In genomic region chr21:29454179-29454578, GRCh38 we compare ENCODE assay signal across 17 cellular contexts.
DNase-seq lines count a peak whose midpoint lies in the region; ATAC-seq and TF ChIP-seq lines count a peak whose summit lies in the region.
"Had no signal": no experiment of that assay in that cellular context is flagged by ENCODE, and none has a peak within 500 bp of the region (broad histone marks: within the 10 kb centered on the region; RNA-seq: fewer than 3 reads in every experiment).

No MANE protein-coding gene starts in this region.

- no peaks in the 10 kb centered on the region for H3K9me3 ChIP-seq in CD8-positive, alpha-beta T cell (ENCODE audit: low read length)
- no peaks in the 10 kb centered on the region for H3K9me3 ChIP-seq in OCI-LY3 (ENCODE audit: insufficient read depth, low read length)
- H3K9me3 ChIP-seq: A549 had no signal

- peaks cover 5 to 8% of the 10 kb centered on the region in 2 donors for H3K36me3 Mint-ChIP-seq in activated T-cell treated with anti-CD3 and anti-CD28 coated beads, Interleukin-2, amount 50 U/mL, for 72 hours (ENCODE audit: insufficient read depth in 2 of 2)
- peaks cover 34% of the 10 kb centered on the region for H3K36me3 Mint-ChIP-seq in CD8-positive, alpha-beta T cell

- DNase-seq in activated T-cell treated with anti-CD3 and anti-CD28 coated beads, Interleukin-2, amount 50 U/mL, for 72 hours, result no peak
- DNase-seq in activated T-cell treated with anti-CD3 and anti-CD28 coated beads for 4 hours (no peak), medulla oblongata (ENCODE audit: extremely low spot score) (no peak), dermis blood vessel endothelial cell (no peak)
- DNase-seq in CD8-positive, alpha-beta T cell, result no peak
- DNase-seq: 8988T; ACHN; C1 segment of cervical spinal cord; CD8-positive, alpha-beta memory T cell; DMS53; DMS79 treated with DMSO at 0.1 percent for 48 hours; GF-D8; H9 had no signal

- no peaks in the 10 kb centered on the region for H3K27me3 ChIP-seq in CD8-positive, alpha-beta T cell (ENCODE audit: insufficient read depth, low read length)
- H3K27me3 ChIP-seq in OCI-LY3 (ENCODE audit: low read depth, low read length), result no peaks in the 10 kb centered on the region

- H3K4me2 ChIP-seq in OCI-LY3 (ENCODE audit: low read length), result peak overlapping the region; percentile 29; the same call in 1 of the 2 replicates
- H3K4me2 ChIP-seq: A549, GM23338 had no signal

- no peaks in the 10 kb centered on the region for H3K36me3 ChIP-seq in CD8-positive, alpha-beta T cell (ENCODE audit: insufficient read depth, low read length)
- peaks cover 8% of the 10 kb centered on the region for H3K36me3 ChIP-seq in OCI-LY3 (replicated peaks; ENCODE audit: low read depth, low read length)

- H3K27me3 Mint-ChIP-seq in activated T-cell treated with anti-CD3 and anti-CD28 coated beads, Interleukin-2, amount 50 U/mL, for 72 hours (ENCODE audit: low read depth), result no peaks in the 10 kb centered on the region
- no peaks in the 10 kb centered on the region for H3K27me3 Mint-ChIP-seq in CD8-positive, alpha-beta T cell (ENCODE audit: low read depth)

- ATAC-seq in activated T-cell treated with anti-CD3 and anti-CD28 coated beads, Interleukin-2, amount 50 U/mL, for 72 hours (replicated peaks in 1 of 2), result no peak
- ATAC-seq in CD8-positive, alpha-beta T cell, result no peak
- ATAC-seq: A549, GM23338, HCT116 had no signal

- H4K20me1 ChIP-seq in OCI-LY3 (ENCODE audit: insufficient read depth, low read length), result no peaks in the 10 kb centered on the region

- intact Hi-C loops in CD8-positive, alpha-beta T cell (cut with DNase I, micrococcal nuclease), result no loop called here

- no peak overlapping the region for H3K9ac ChIP-seq in OCI-LY3 (ENCODE audit: low read length)

- TF ChIP-seq CTCF in CD8-positive, alpha-beta T cell (IDR thresholded peaks at IDR 0.05), result no peak
- no peak for TF ChIP-seq CTCF in OCI-LY3 (IDR thresholded peaks at IDR 0.05; ENCODE audit: low read depth, low read length)

- peaks cover 1 to 2% of the 10 kb centered on the region in 2 donors for H3K9me3 Mint-ChIP-seq in activated T-cell treated with anti-CD3 and anti-CD28 coated beads, Interleukin-2, amount 50 U/mL, for 72 hours
- peaks cover 6% of the 10 kb centered on the region for H3K9me3 Mint-ChIP-seq in CD8-positive, alpha-beta T cell

- H3K4me1 ChIP-seq in CD8-positive, alpha-beta T cell (ENCODE audit: insufficient read depth, low read length), result peaks cover 13% of the 10 kb centered on the region
- H3K4me1 ChIP-seq in OCI-LY3 (ENCODE audit: low read length), result peaks cover 13% of the 10 kb centered on the region
- H3K4me1 ChIP-seq: A549 had no signal

- no peak overlapping the region for H3K4me3 ChIP-seq in CD8-positive, alpha-beta T cell (ENCODE audit: low read depth, low read length)
- H3K4me3 ChIP-seq in OCI-LY3 (ENCODE audit: low read length), result no peak overlapping the region
- H3K4me3 ChIP-seq: A549, GM23338 had no signal

- H3K4me3 Mint-ChIP-seq in activated T-cell treated with anti-CD3 and anti-CD28 coated beads, Interleukin-2, amount 50 U/mL, for 72 hours, result no peak overlapping the region
- no peak overlapping the region for H3K4me3 Mint-ChIP-seq in CD8-positive, alpha-beta T cell
- H3K4me3 Mint-ChIP-seq: CD8-positive, alpha-beta memory T cell; GM23338; H9 had no signal

- no peak overlapping the region for H3K27ac ChIP-seq in CD8-positive, alpha-beta T cell (ENCODE audit: low read depth, low read length)
- no peak overlapping the region for H3K27ac ChIP-seq in OCI-LY3 (ENCODE audit: low read length)
- H3K27ac ChIP-seq: A549 had no signal

- no peak overlapping the region for H2AFZ ChIP-seq in OCI-LY3 (ENCODE audit: low read depth, low read length)
- H2AFZ ChIP-seq: GM23338 had no signal

- POLR2A ChIA-PET in CD8-positive, alpha-beta T cell (lab: Charles Lee), result no interaction called here

- H3K4me1 Mint-ChIP-seq in activated T-cell treated with anti-CD3 and anti-CD28 coated beads, Interleukin-2, amount 50 U/mL, for 72 hours (ENCODE audit: low read depth), result peaks cover 11% of the 10 kb centered on the region
- H3K4me1 Mint-ChIP-seq in CD8-positive, alpha-beta T cell (ENCODE audit: low read depth), result peaks cover 32% of the 10 kb centered on the region
- H3K4me1 Mint-ChIP-seq: GM23338, H9 had no signal

- peak overlapping the region; percentile 5 for H3K27ac Mint-ChIP-seq in activated T-cell treated with anti-CD3 and anti-CD28 coated beads, Interleukin-2, amount 50 U/mL, for 72 hours
- H3K27ac Mint-ChIP-seq in CD8-positive, alpha-beta T cell, result peak overlapping the region; percentile 2
- H3K27ac Mint-ChIP-seq: GM23338, H9 had no signal

- CTCF ChIA-PET in CD8-positive, alpha-beta T cell (lab: Charles Lee), result no interaction called here

- no peaks in the 10 kb centered on the region for H3K79me2 ChIP-seq in OCI-LY3 (ENCODE audit: low read length)
